ENCODE assay signal across 8 cellular contexts in genomic region chr12:52004042-52004648, GRCh38. TPM values are rescaled to one million over a fixed set of nuclear protein-coding genes. Genes with fewer than 3 reads are reported as not detected.
DNase-seq lines count a peak whose midpoint lies in the region; ATAC-seq lines count a peak whose summit lies in the region.

No MANE protein-coding gene starts in this region.

- DNase-seq in Caki2 (ENCODE audit: low read depth) (peak; percentile 65), HuH-7.5 (ENCODE audit: low spot score) (peak; percentile 70), SK-N-DZ (ENCODE audit: low spot score) (peak; percentile 68), globus pallidus (ENCODE audit: low spot score) (peak; percentile 72), renal cortical epithelial cell (ENCODE audit: low read depth) (peak; percentile 32)
- no peak for DNase-seq in activated naive CD4-positive, alpha-beta T cell treated with anti-CD3 and anti-CD28 coated beads, Interleukin-2, amount 50 U/mL, for 72 hours (ENCODE audit: low spot score in 2 of 2)
- no peak for DNase-seq in activated naive CD8-positive, alpha-beta T cell treated with anti-CD3 and anti-CD28 coated beads, Interleukin-2, amount 50 U/mL, for 24 hours

- H3K36me3 Mint-ChIP-seq in activated naive CD4-positive, alpha-beta T cell treated with anti-CD3 and anti-CD28 coated beads, Interleukin-2, amount 50 U/mL, for 72 hours = no peaks in the 10 kb centered on the region
- peaks cover 6% of the 10 kb centered on the region for H3K36me3 Mint-ChIP-seq in activated naive CD8-positive, alpha-beta T cell treated with anti-CD3 and anti-CD28 coated beads, Interleukin-2, amount 50 U/mL, for 24 hours (ENCODE audit: low read depth)

- in situ Hi-C loops in Caki2 (cut with HindIII; ENCODE audit: low pct_unique_long_range_greater_than_20kb, low sequenced_read_pairs) = no loop called here

- peaks cover 30% of the 10 kb centered on the region for H3K4me1 Mint-ChIP-seq in activated naive CD8-positive, alpha-beta T cell treated with anti-CD3 and anti-CD28 coated beads, Interleukin-2, amount 50 U/mL, for 24 hours

- no peaks in the 10 kb centered on the region for H3K9me3 Mint-ChIP-seq in activated naive CD4-positive, alpha-beta T cell treated with anti-CD3 and anti-CD28 coated beads, Interleukin-2, amount 50 U/mL, for 72 hours
- no peaks in the 10 kb centered on the region for H3K9me3 Mint-ChIP-seq in activated naive CD8-positive, alpha-beta T cell treated with anti-CD3 and anti-CD28 coated beads, Interleukin-2, amount 50 U/mL, for 24 hours

- no peak for ATAC-seq in HG02840 (IDR thresholded peaks at IDR 0.05; ENCODE audit: low FRiP score, unreplicated experiment)
- no peak for ATAC-seq in activated naive CD4-positive, alpha-beta T cell treated with anti-CD3 and anti-CD28 coated beads, Interleukin-2, amount 50 U/mL, for 72 hours
- no peak for ATAC-seq in activated naive CD8-positive, alpha-beta T cell treated with anti-CD3 and anti-CD28 coated beads, Interleukin-2, amount 50 U/mL, for 24 hours

- no peak overlapping the region for H3K27ac Mint-ChIP-seq in activated naive CD4-positive, alpha-beta T cell treated with anti-CD3 and anti-CD28 coated beads, Interleukin-2, amount 50 U/mL, for 72 hours
- no peak overlapping the region for H3K27ac Mint-ChIP-seq in activated naive CD8-positive, alpha-beta T cell treated with anti-CD3 and anti-CD28 coated beads, Interleukin-2, amount 50 U/mL, for 24 hours

- no peak overlapping the region for H3K4me3 Mint-ChIP-seq in activated naive CD8-positive, alpha-beta T cell treated with anti-CD3 and anti-CD28 coated beads, Interleukin-2, amount 50 U/mL, for 24 hours

- peaks cover 9% of the 10 kb centered on the region for H3K27me3 Mint-ChIP-seq in activated naive CD8-positive, alpha-beta T cell treated with anti-CD3 and anti-CD28 coated beads, Interleukin-2, amount 50 U/mL, for 24 hours

RNA-seq across cellular contexts. Expression of gene TAMALIN, which starts 2.6 kb away (rescaled TPM):
- not detected in 2 replicates for total RNA-seq in Caki2 (2014; rRNA removed; shearing (Covaris generic); ENCODE audit: low replicate concordance)
- polyA plus RNA-seq in SK-N-DZ (2014; cell fraction: cytosol; rRNA removed) = 13.6 and 121 TPM in 2 replicates
- 24.1 and 50.0 TPM in 2 replicates for polyA plus RNA-seq in SK-N-DZ (2014; cell fraction: nucleus; rRNA removed)
- total RNA-seq in renal cortical epithelial cell = 2.2 and 3.0 TPM in 2 replicates
- 10 to 100 TPM in 1 of 2 donors, 1 to 10 TPM in 1; 9.9 to 32.9 TPM for total RNA-seq in activated naive CD4-positive, alpha-beta T cell treated with anti-CD3 and anti-CD28 coated beads, Interleukin-2, amount 50 U/mL, for 72 hours

RNA-seq across cellular contexts. Expression of gene NR4A1, which starts 47.1 kb away (rescaled TPM):
- 0.07 TPM in 1 of 2 replicates, not detected in the other for total RNA-seq in Caki2 (2014; rRNA removed; shearing (Covaris generic); ENCODE audit: low replicate concordance)
- polyA plus RNA-seq in SK-N-DZ (2014; cell fraction: cytosol; rRNA removed) = 14.7 and 19.6 TPM in 2 replicates
- polyA plus RNA-seq in SK-N-DZ (2014; cell fraction: nucleus; rRNA removed) = 16.8 and 20.0 TPM in 2 replicates
- 1.0 and 2.3 TPM in 2 replicates for total RNA-seq in renal cortical epithelial cell
- 10 to 100 TPM; 29.8 to 76.0 TPM for total RNA-seq in activated naive CD4-positive, alpha-beta T cell treated with anti-CD3 and anti-CD28 coated beads, Interleukin-2, amount 50 U/mL, for 72 hours

RNA-seq across cellular contexts. Expression of gene ACVR1B, which starts 52.6 kb away (rescaled TPM):
- total RNA-seq in Caki2 (2014; rRNA removed; shearing (Covaris generic); ENCODE audit: low replicate concordance) = 10.5 and 14.2 TPM in 2 replicates
- polyA plus RNA-seq in SK-N-DZ (2014; cell fraction: cytosol; rRNA removed) = 23.8 and 24.9 TPM in 2 replicates
- 16.1 and 25.1 TPM in 2 replicates for polyA plus RNA-seq in SK-N-DZ (2014; cell fraction: nucleus; rRNA removed)
- 14.8 and 58.1 TPM in 2 replicates for total RNA-seq in renal cortical epithelial cell
- 1 to 10 TPM; 5.2 to 9.0 TPM for total RNA-seq in activated naive CD4-positive, alpha-beta T cell treated with anti-CD3 and anti-CD28 coated beads, Interleukin-2, amount 50 U/mL, for 72 hours

Comparison
In these comparisons a context has a peak if more than half of its experiments do, and no peak if none do; other contexts are left out.
1. DNase-seq: peak in Caki2 (single experiment), HuH-7.5 (single experiment), SK-N-DZ (single experiment), globus pallidus (single experiment) and renal cortical epithelial cell (single experiment); none in activated naive CD4-positive, alpha-beta T cell treated with anti-CD3 and anti-CD28 coated beads, Interleukin-2, amount 50 U/mL, for 72 hours (0 of 2) and activated naive CD8-positive, alpha-beta T cell treated with anti-CD3 and anti-CD28 coated beads, Interleukin-2, amount 50 U/mL, for 24 hours (single experiment).